In genomic region chr11:69939551-69940245, GRCh38 we compare ENCODE assay signal across 14 cellular contexts.
DNase-seq lines count a peak whose midpoint lies in the region; ATAC-seq and TF ChIP-seq lines count a peak whose summit lies in the region.
"Had no signal": no experiment of that assay in that cellular context is flagged by ENCODE, and none has a peak within 500 bp of the region (broad histone marks: within the 10 kb centered on the region; RNA-seq: fewer than 3 reads in every experiment).

No MANE protein-coding gene starts in this region.

- peaks cover 2% of the 10 kb centered on the region for H3K4me1 ChIP-seq in H9 (ENCODE audit: insufficient read depth, low read length)
- H3K4me1 ChIP-seq in liver (ENCODE audit: control insufficient read depth in 4 of 4, insufficient read depth in 4 of 4, low read length in 3 of 4), result peaks cover 0 to 10% (median 1%) of the 10 kb centered on the region in 4 donors
- H3K4me1 ChIP-seq in skeletal muscle tissue (ENCODE audit: control insufficient read depth in 3 of 3, insufficient read depth in 3 of 3, low read length in 3 of 3), result peaks cover 3 to 10% (median 4%) of the 10 kb centered on the region in 3 donors
- no peaks in the 10 kb centered on the region for H3K4me1 ChIP-seq in SJCRH30

- H3K23me2 ChIP-seq in H9 (ENCODE audit: insufficient read length, low read depth, low read length, poor library complexity, severe bottlenecking), result peaks cover 3% of the 10 kb centered on the region

- no peak for ATAC-seq in GM18868 (IDR thresholded peaks at IDR 0.05; ENCODE audit: unreplicated experiment)
- ATAC-seq: stimulated activated naive CD8-positive, alpha-beta T cell treated with anti-CD3 and anti-CD28 coated beads, Interleukin-15, Interleukin-2, amounts not matched to agents 100 U/mL and 50 U/mL, for 24 hours had no signal

- H4K5ac ChIP-seq in H9 (ENCODE audit: insufficient read length, low read depth, low read length), result no peak overlapping the region

- peaks cover 13 to 23% of the 10 kb centered on the region in 2 experiments for H3K4me1 Mint-ChIP-seq in H9
- H3K4me1 Mint-ChIP-seq: memory B cell had no signal

- no peaks in the 10 kb centered on the region for H3K27me3 ChIP-seq in H9 (ENCODE audit: insufficient read depth, low read length)
- no peaks in the 10 kb centered on the region for H3K27me3 ChIP-seq in liver (ENCODE audit: control insufficient read depth in 4 of 4, insufficient read depth in 4 of 4, low read length in 3 of 4)
- H3K27me3 ChIP-seq in skeletal muscle tissue (ENCODE audit: control insufficient read depth in 3 of 3, insufficient read depth in 3 of 3, low read length in 3 of 3), result peaks cover 0 to 32% (median 22%) of the 10 kb centered on the region in 3 donors
- H3K27me3 ChIP-seq in SJCRH30, result no peaks in the 10 kb centered on the region
- H3K27me3 ChIP-seq: MG63 had no signal

- no peak overlapping the region for H2BK20ac ChIP-seq in H9 (ENCODE audit: low read depth, low read length, poor library complexity, severe bottlenecking)

- no peaks in the 10 kb centered on the region for H4K20me1 ChIP-seq in H9 (ENCODE audit: control insufficient read depth, insufficient read depth, insufficient read length)

- no peak overlapping the region for H4K91ac ChIP-seq in H9 (ENCODE audit: insufficient read length, low read depth, low read length)

- H3K27ac Mint-ChIP-seq in H9, result no peak overlapping the region
- H3K27ac Mint-ChIP-seq: memory B cell had no signal

- DNase-seq in H9, result no peak
- DNase-seq in choroid plexus epithelial cell (ENCODE audit: low read depth), result peak; percentile 52
- no peak for DNase-seq in dermis blood vessel endothelial cell
- no peak for DNase-seq in NCI-H345 (lab: John Stamatoyannopoulos, UW)
- DNase-seq in SJCRH30, result no peak
- DNase-seq: GF-D8; HCEC 1CT; MG63; NCI-H524 treated with DMSO at 0.1 percent for 48 hours; stimulated activated naive CD8-positive, alpha-beta T cell treated with anti-CD3 and anti-CD28 coated beads, Interleukin-15, Interleukin-2, amounts not matched to agents 100 U/mL and 50 U/mL, for 24 hours had no signal

- H3K18ac ChIP-seq in H9 (ENCODE audit: insufficient read length, low read depth, low read length), result no peak overlapping the region

- WGBS in H9 (ENCODE audit: extremely low coverage, insufficient read length, low lambda C conversion rate), result no CpG with 5 or more reads among the region's 28 CpGs
- WGBS in liver, result 42% methylated on average over 28 of the region's 28 CpGs

- peaks cover 30% of the 10 kb centered on the region for H3K27me3 Mint-ChIP-seq in H9 (ENCODE audit: low read depth)

- H3K4me3 Mint-ChIP-seq in H9, result no peak overlapping the region
- H3K4me3 Mint-ChIP-seq: memory B cell had no signal

- no peak overlapping the region for H3K23ac ChIP-seq in H9 (ENCODE audit: insufficient read length, low read depth, low read length)

- H2BK12ac ChIP-seq in H9 (ENCODE audit: insufficient read length, low read depth, low read length), result no peak overlapping the region

- H3K9ac ChIP-seq in H9 (ENCODE audit: extremely low read depth, insufficient read length, low read length) (no peak overlapping the region), liver (ENCODE audit: low read depth in 1 of 2, low read length in 2 of 2) (no peak overlapping the region), skeletal muscle tissue (ENCODE audit: low read depth in 1 of 3, low read length in 3 of 3) (peak overlapping the region in 2 of 3 donors; percentile 36 to 62)

- 0 out of 2 replicates have a peak overlapping the region, but pooled peaks have one; percentile 39 for H3K14ac ChIP-seq in H9 (ENCODE audit: insufficient read depth, low read length)

- TF ChIP-seq RAD21 in liver (IDR thresholded peaks at IDR 0.05), result peak; percentile 11 to 57

- H3K4ac ChIP-seq in H9 (ENCODE audit: low read depth, low read length), result no peak overlapping the region

- H3K9me3 Mint-ChIP-seq in H9, result no peaks in the 10 kb centered on the region; a peak in 1 of 5 replicates

- H3K4me3 ChIP-seq in choroid plexus epithelial cell (ENCODE audit: low read depth, low read length), result no peak overlapping the region
- no peak overlapping the region for H3K4me3 ChIP-seq in liver (ENCODE audit: low read depth in 1 of 3, low read length in 3 of 3)
- peak overlapping the region in 1 of 3 donors; percentile 15 for H3K4me3 ChIP-seq in skeletal muscle tissue (ENCODE audit: low read length in 3 of 3)
- H3K4me3 ChIP-seq in SJCRH30, result no peak overlapping the region
- H3K4me3 ChIP-seq: MG63 had no signal

- H3K56ac ChIP-seq in H9 (ENCODE audit: insufficient read length, low read depth, low read length), result no peak overlapping the region

- no peak overlapping the region for H2BK120ac ChIP-seq in H9 (ENCODE audit: low read depth, low read length, poor library complexity, severe bottlenecking)

- no peak overlapping the region for H2BK15ac ChIP-seq in H9 (ENCODE audit: low read depth, low read length)

- H3K9me3 ChIP-seq in H9 (ENCODE audit: control insufficient read depth, low read depth, low read length) (no peaks in the 10 kb centered on the region), liver (ENCODE audit: control insufficient read depth in 4 of 4, low read length in 3 of 4) (no peaks in the 10 kb centered on the region), skeletal muscle tissue (ENCODE audit: control insufficient read depth in 3 of 3, low read length in 3 of 3) (no peaks in the 10 kb centered on the region), SJCRH30 (replicated peaks) (no peaks in the 10 kb centered on the region)
- H3K9me3 ChIP-seq: MG63 had no signal

- no peaks in the 10 kb centered on the region for H3K79me1 ChIP-seq in H9 (ENCODE audit: insufficient read depth, low read depth, low read length, poor library complexity, severe bottlenecking)

- H2BK5ac ChIP-seq in H9 (ENCODE audit: insufficient read length, low read length), result no peak overlapping the region

- H3K79me2 ChIP-seq in H9 (ENCODE audit: insufficient read depth, low read length), result no peaks in the 10 kb centered on the region

- H3K36me3 ChIP-seq in liver (ENCODE audit: control insufficient read depth in 4 of 4, insufficient read depth in 3 of 4, low read depth in 1 of 4, low read length in 3 of 4) (no peaks in the 10 kb centered on the region), skeletal muscle tissue (ENCODE audit: control insufficient read depth in 3 of 3, insufficient read depth in 3 of 3, low read length in 3 of 3) (no peaks in the 10 kb centered on the region), SJCRH30 (no peaks in the 10 kb centered on the region)
- H3K36me3 ChIP-seq: MG63 had no signal

- no peak overlapping the region for H4K8ac ChIP-seq in H9 (replicated peaks; ENCODE audit: insufficient read length, low read depth, low read length)

- no peak overlapping the region for H3K4me2 ChIP-seq in H9 (ENCODE audit: insufficient read depth, insufficient read length, low read length)

- H3K27ac ChIP-seq in H9 (ENCODE audit: insufficient read length, low read depth, low read length) (no peak overlapping the region), liver (ENCODE audit: low read depth in 1 of 2, low read length in 2 of 2) (peak overlapping the region; percentile 15 to 61), skeletal muscle tissue (ENCODE audit: low read depth, low read length) (peak overlapping the region; percentile 78), SJCRH30 (no peak overlapping the region)

- no peak overlapping the region for H3T11ph ChIP-seq in H9 (ENCODE audit: low read length)

- H3K36me3 Mint-ChIP-seq in H9 (ENCODE audit: insufficient read depth in 1 of 3, low read depth in 3 of 3), result no peaks in the 10 kb centered on the region; a peak in 1 of 7 replicates
- H3K36me3 Mint-ChIP-seq: memory B cell had no signal

- no peak overlapping the region for H2AFZ ChIP-seq in H9 (ENCODE audit: low read length)

- TF ChIP-seq CTCF in H9 (conservative IDR thresholded peaks at IDR 0.05) (no peak), choroid plexus epithelial cell (conservative IDR thresholded peaks at IDR 0.05; ENCODE audit: low read depth, low read length) (no peak), liver (IDR thresholded peaks at IDR 0.05; ENCODE audit: low read depth, low read length, missing input control) (no peak)

- no peak overlapping the region for H2AK5ac ChIP-seq in H9 (ENCODE audit: insufficient read length, low read length)

TF ChIP-seq in liver, 16 proteins besides CTCF, POLR2A, EP300 and RAD21 (continues in another document):
- peak; percentile 34 for TF ChIP-seq REST (IDR thresholded peaks at IDR 0.05)
- TF ChIP-seq MAX (IDR thresholded peaks at IDR 0.05), result no peak
- no peak for TF ChIP-seq GABPA (IDR thresholded peaks at IDR 0.05 in 1 of 2, conservative IDR thresholded peaks at IDR 0.05 in 1 of 2)
- peak in 1 of 2 donors; percentile 23 for TF ChIP-seq HNF4A (conservative IDR thresholded peaks at IDR 0.05)
- peak; percentile 55 for TF ChIP-seq NR2F2 (IDR thresholded peaks at IDR 0.05)
- TF ChIP-seq SP1 (IDR thresholded peaks at IDR 0.05), result peak; percentile 71
- TF ChIP-seq FOXA1 (IDR thresholded peaks at IDR 0.05), result no peak
- TF ChIP-seq HNF4G (IDR thresholded peaks at IDR 0.05), result no peak
- no peak for TF ChIP-seq EGR1 (IDR thresholded peaks at IDR 0.05; ENCODE audit: low read depth in 2 of 2)

Comparison
In these comparisons a context has a peak if more than half of its experiments do, and no peak if none do; other contexts are left out.
1. H3K27ac ChIP-seq: peak in liver (2 of 2) and skeletal muscle tissue (single experiment); none in H9 (single experiment) and SJCRH30 (single experiment).
2. H3K9ac ChIP-seq: peak in skeletal muscle tissue (2 of 3); none in H9 (single experiment) and liver (0 of 2).